ENCODE assay signal across 8 cellular contexts in the genomic region with DNA sequence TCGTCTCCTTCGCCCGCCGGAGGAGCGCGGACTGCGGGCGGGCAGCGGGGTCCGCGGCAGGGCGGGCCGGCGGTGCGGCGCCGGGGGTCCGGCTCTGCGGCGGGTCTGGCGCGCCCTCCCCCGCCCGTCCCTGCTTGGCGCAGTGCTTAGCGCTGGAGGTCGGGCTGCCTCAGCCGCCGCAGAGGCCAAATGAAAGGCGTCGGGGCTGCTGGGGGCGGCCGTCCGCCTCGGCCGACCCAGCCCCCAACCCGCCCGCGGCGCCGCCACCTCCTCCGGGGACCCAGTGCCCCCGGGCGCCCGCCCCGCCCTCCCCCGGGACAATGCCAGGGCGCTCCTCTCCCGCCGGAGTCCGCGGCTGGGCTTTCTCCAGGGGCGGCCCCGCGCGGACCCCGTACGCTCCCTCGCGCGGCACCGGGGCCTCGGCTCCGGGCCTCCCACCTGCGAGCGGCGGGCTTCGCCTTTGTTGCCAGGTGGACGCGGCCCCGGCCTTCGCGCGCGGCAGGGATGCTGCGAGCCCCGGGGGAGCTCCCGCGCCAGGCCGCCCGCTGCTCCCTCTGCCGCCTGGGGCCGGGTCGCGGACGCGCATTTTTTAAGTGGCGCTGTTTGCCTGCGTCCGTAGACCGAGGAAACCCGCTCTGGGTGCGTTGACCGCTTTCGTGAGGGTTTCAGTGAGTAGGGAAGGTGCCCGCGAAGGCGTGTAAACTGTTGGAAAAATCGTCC. TPM values are rescaled to one million over a fixed set of nuclear protein-coding genes. Genes with fewer than 3 reads are reported as not detected.
A peak's percentile ranks its signal among the peaks of the same experiment; 100 is the strongest.
DNase-seq lines count a peak whose midpoint lies in the region; ATAC-seq and TF ChIP-seq lines count a peak whose summit lies in the region.

No MANE protein-coding gene starts in this region.

- intact Hi-C loops in breast epithelium (cut with DNase I; ENCODE audit: low total_unique reads) = no loop called here

- no peak for TF ChIP-seq CTCF in breast epithelium (IDR thresholded peaks at IDR 0.05)

- no peaks in the 10 kb centered on the region for H3K9me3 ChIP-seq in breast epithelium

- H3K4me3 ChIP-seq in breast epithelium = peak overlapping the region; percentile 82 to 97 (median 89)

- DNase-seq in CD1c-positive myeloid dendritic cell (ENCODE audit: extremely low spot score) (peak; percentile 39), UCSD-AML1 (lab: John Stamatoyannopoulos, UW; ENCODE audit: unreplicated experiment) (peak; percentile 41), breast epithelium (ENCODE audit: low spot score in 2 of 2) (peak in 1 of 2 donors; percentile 57), iris pigment epithelial cell (ENCODE audit: low read depth) (peak; percentile 21), NCI-H128 (lab: John Stamatoyannopoulos, UW; ENCODE audit: unreplicated experiment) (no peak)
- DNase-seq in stimulated activated CD4-positive, alpha-beta T cell treated with anti-CD3 and anti-CD28 coated beads, Interleukin-12 subunit alpha, Interleukin-12 subunit beta, amount 100 ng/mL, for 48 hours (ENCODE audit: low read depth in 2 of 3, low spot score in 1 of 3) = peak in 2 of 3 donors; percentile 11 to 31

- peaks cover 0 to 17% of the 10 kb centered on the region in 2 donors for H3K4me1 ChIP-seq in breast epithelium

- H3K36me3 ChIP-seq in breast epithelium = no peaks in the 10 kb centered on the region

- no peak for TF ChIP-seq POLR2A in breast epithelium (IDR thresholded peaks at IDR 0.05)

- ATAC-seq in GM19438 (IDR thresholded peaks at IDR 0.05; ENCODE audit: low read depth, unreplicated experiment) (peak; percentile 27), HG03521 (IDR thresholded peaks at IDR 0.05; ENCODE audit: unreplicated experiment) (peak; percentile 25)

- H3K27ac ChIP-seq in breast epithelium = peak overlapping the region; percentile 94 to 96

- H3K27me3 ChIP-seq in breast epithelium = no peaks in the 10 kb centered on the region

RNA-seq across cellular contexts. Expression of a gene that starts 0.6 kb away (rescaled TPM):
- 100 to 1,000 TPM; 305 to 560 (median 418) TPM for total RNA-seq in breast epithelium
